ENCODE assay signal across 16 cellular contexts in genomic region chr9:96009223-96009602, GRCh38.
DNase-seq lines count a peak whose midpoint lies in the region; ATAC-seq, FAIRE-seq and TF ChIP-seq lines count a peak whose summit lies in the region.
"Had no signal": no experiment of that assay in that cellular context is flagged by ENCODE, and none has a peak within 500 bp of the region (broad histone marks: within the 10 kb centered on the region; RNA-seq: fewer than 3 reads in every experiment).

No MANE protein-coding gene starts in this region.

- no peak overlapping the region for H3K4me3 ChIP-seq in right atrium auricular region
- no peak overlapping the region for H3K4me3 ChIP-seq in KMS-11 (IDR thresholded peaks at IDR 0.05; ENCODE audit: insufficient read depth, low read depth, low read length)
- H3K4me3 ChIP-seq in K562 = no peak overlapping the region
- H3K4me3 ChIP-seq: adrenal gland, right lobe of liver, uterus had no signal

- TF ChIP-seq POLR2A in K562 (conservative IDR thresholded peaks at IDR 0.05) = no peak

- ATAC-seq in Right ventricle myocardium superior (ENCODE audit: poor library complexity) = peak; percentile 36
- ATAC-seq in K562 = no peak
- ATAC-seq in stimulated activated naive CD8-positive, alpha-beta T cell treated with anti-CD3 and anti-CD28 coated beads, Interleukin-15, amount 100 ng/mL, for 72 hours = peak; percentile 8
- ATAC-seq in HG03460 (IDR thresholded peaks at IDR 0.05; ENCODE audit: unreplicated experiment) = no peak

- H3K27ac Mint-ChIP-seq in stimulated activated naive CD8-positive, alpha-beta T cell treated with anti-CD3 and anti-CD28 coated beads, Interleukin-15, amount 100 ng/mL, for 72 hours = no peak overlapping the region

- no peaks in the 10 kb centered on the region for H3K79me2 ChIP-seq in KMS-11 (ENCODE audit: insufficient read depth, low read depth)
- H3K79me2 ChIP-seq in K562 (ENCODE audit: control insufficient read depth, insufficient read depth, low read length) = no peaks in the 10 kb centered on the region

- H3K4me2 ChIP-seq in KMS-11 = peak overlapping the region; percentile 83
- no peak overlapping the region for H3K4me2 ChIP-seq in K562 (ENCODE audit: insufficient read depth, low read length)

- in situ Hi-C loops in K562 (cut with MboI) = no loop called here

- H3K4me1 ChIP-seq in right atrium auricular region (peaks cover 0 to 16% of the 10 kb centered on the region in 2 donors), KMS-11 (ENCODE audit: low read depth, poor library complexity, severe bottlenecking) (peaks cover 68% of the 10 kb centered on the region), K562 (replicated peaks in 1 of 2; ENCODE audit: control insufficient read depth in 2 of 2, insufficient read depth in 2 of 2, low read length in 2 of 2) (peaks cover 3 to 23% of the 10 kb centered on the region in 2 experiments)
- H3K4me1 ChIP-seq: adrenal gland, uterus had no signal

- H3K9me3 Mint-ChIP-seq in stimulated activated naive CD8-positive, alpha-beta T cell treated with anti-CD3 and anti-CD28 coated beads, Interleukin-15, amount 100 ng/mL, for 72 hours = no peaks in the 10 kb centered on the region

- no peak for TF ChIP-seq EP300 in K562 (IDR thresholded peaks at IDR 0.05; ENCODE audit: low read length)

- H3K9me3 ChIP-seq in right atrium auricular region (no peaks in the 10 kb centered on the region), K562 (replicated peaks; ENCODE audit: control insufficient read depth, insufficient read depth, low read depth, low read length) (no peaks in the 10 kb centered on the region)
- H3K9me3 ChIP-seq: adrenal gland, right lobe of liver, uterus had no signal

- H3K9me1 ChIP-seq in K562 (ENCODE audit: control insufficient read depth, insufficient read depth, low read length) = no peaks in the 10 kb centered on the region

- TF ChIP-seq CTCF in right atrium auricular region (IDR thresholded peaks at IDR 0.05) (no peak), KMS-11 (conservative IDR thresholded peaks at IDR 0.05; ENCODE audit: low read depth, low read length) (no peak), K562 (IDR thresholded peaks at IDR 0.05 in 2 of 3, conservative IDR thresholded peaks at IDR 0.05 in 1 of 3; ENCODE audit: insufficient read depth in 2 of 3, low read depth in 1 of 3, low read length in 3 of 3) (no peak)

- H3K36me3 ChIP-seq in right atrium auricular region (peaks cover 28% of the 10 kb centered on the region), KMS-11 (ENCODE audit: insufficient read depth) (no peaks in the 10 kb centered on the region), K562 (ENCODE audit: control insufficient read depth, insufficient read depth, low read length) (peaks cover 28% of the 10 kb centered on the region; the same call in 2 of the 3 replicates)

- no peak for FAIRE-seq in K562 (lab: Jason Lieb, UNC)
- FAIRE-seq: G401.6, GM12892 had no signal

- H2AFZ ChIP-seq in KMS-11 (ENCODE audit: low read depth) (peak overlapping the region; percentile 45; the same call in 1 of the 2 replicates), K562 (ENCODE audit: low read depth, low read length) (no peak overlapping the region)

- CTCF ChIA-PET in K562 (lab: Yijun Ruan, JAX; ENCODE audit: low intra/inter-chr PET ratio) = no interaction called here

- intact Hi-C loops in Right ventricle myocardium superior (cut with DNase I) = no loop called here
- intact Hi-C loops in K562 (cut with micrococcal nuclease) = no loop called here

- peaks cover 51% of the 10 kb centered on the region for H3K4me1 Mint-ChIP-seq in stimulated activated naive CD8-positive, alpha-beta T cell treated with anti-CD3 and anti-CD28 coated beads, Interleukin-15, amount 100 ng/mL, for 72 hours

- TF ChIP-seq RAD21 in K562 (CRISPR knock-in tag; conservative IDR thresholded peaks at IDR 0.05 in 1 of 2, IDR thresholded peaks at IDR 0.05 in 1 of 2) = no peak

- H3K9ac ChIP-seq in KMS-11 (peak overlapping the region; percentile 51), K562 (ENCODE audit: insufficient read depth in 1 of 2, low read depth in 2 of 2, low read length in 2 of 2) (no peak overlapping the region)

- no TSS peak for BruUV-seq in K562 (replicated peaks; lab: Mats Ljungman, UMichigan)

- H3K27ac ChIP-seq in right atrium auricular region (no peak overlapping the region), KMS-11 (peak overlapping the region; percentile 88), K562 (ENCODE audit: extremely low read depth, low read depth, low read length) (no peak overlapping the region; the same call in 2 of the 3 replicates)
- H3K27ac ChIP-seq: adrenal gland, uterus had no signal

- DNase-seq in Right ventricle myocardium superior (no peak), right atrium auricular region (ENCODE audit: low spot score) (no peak), K562 (ENCODE audit: extremely low read depth in 1 of 4, low spot score in 3 of 4) (no peak), AG08396 (ENCODE audit: low spot score) (no peak)
- no peak for DNase-seq in stimulated activated naive CD8-positive, alpha-beta T cell treated with anti-CD3 and anti-CD28 coated beads, Interleukin-15, amount 100 ng/mL, for 72 hours
- no peak for DNase-seq in stimulated activated CD4-positive, alpha-beta T cell treated with anti-CD3 and anti-CD28 coated beads, Interleukin-2, amount 100 ng/mL, for 48 hours
- DNase-seq: activated CD4-positive, CD25-positive, alpha-beta regulatory T cell; adrenal gland; HCEC 1CT; NCI-H526; uterus had no signal

- no peaks in the 10 kb centered on the region for H4K20me1 ChIP-seq in KMS-11 (ENCODE audit: insufficient read depth)
- no peaks in the 10 kb centered on the region for H4K20me1 ChIP-seq in K562 (replicated peaks; ENCODE audit: control insufficient read depth, insufficient read depth, low read length)

- POLR2A ChIA-PET in K562 (lab: Yijun Ruan, JAX) = no interaction called here

- H3K4me3 Mint-ChIP-seq in stimulated activated naive CD8-positive, alpha-beta T cell treated with anti-CD3 and anti-CD28 coated beads, Interleukin-15, amount 100 ng/mL, for 72 hours = peak overlapping the region in 1 of 2 donors; percentile 18

- H3K27me3 ChIP-seq in right atrium auricular region = no peaks in the 10 kb centered on the region
- no peaks in the 10 kb centered on the region for H3K27me3 ChIP-seq in KMS-11 (ENCODE audit: insufficient read depth, low read depth)
- H3K27me3 ChIP-seq in K562 (ENCODE audit: control insufficient read depth in 2 of 2, insufficient read depth in 2 of 2, low read length in 2 of 2) = no peaks in the 10 kb centered on the region
- H3K27me3 ChIP-seq: adrenal gland, right lobe of liver, uterus had no signal

- WGBS in K562 (ENCODE audit: insufficient coverage, low coverage, missing lambda C conversion rate) = 80% methylated on average over 2 of the region's 2 CpGs

- H3K27me3 Mint-ChIP-seq in stimulated activated naive CD8-positive, alpha-beta T cell treated with anti-CD3 and anti-CD28 coated beads, Interleukin-15, amount 100 ng/mL, for 72 hours = no peaks in the 10 kb centered on the region

TF ChIP-seq in K562, 482 proteins besides CTCF, POLR2A, EP300 and RAD21:
- TF ChIP-seq ZZZ3 (IDR thresholded peaks at IDR 0.05) (no peak), SLC30A9 (CRISPR knock-in tag; IDR thresholded peaks at IDR 0.05) (no peak), XRCC5 (IDR thresholded peaks at IDR 0.05; ENCODE audit: low read depth, low read length) (no peak), ESRRB (CRISPR knock-in tag; IDR thresholded peaks at IDR 0.05; ENCODE audit: borderline replicate concordance) (no peak), PURB (CRISPR knock-in tag; IDR thresholded peaks at IDR 0.05; ENCODE audit: low read depth) (no peak), TFE3 (CRISPR knock-in tag; IDR thresholded peaks at IDR 0.05) (peak; percentile 81), NFE2L1 (tag; IDR thresholded peaks at IDR 0.05; ENCODE audit: borderline replicate concordance, low read depth) (no peak), NR1H2 (CRISPR knock-in tag; IDR thresholded peaks at IDR 0.05) (no peak)

Comparison
In these comparisons a context has a peak if more than half of its experiments do, and no peak if none do; other contexts are left out.
1. ATAC-seq: peak in Right ventricle myocardium superior (single experiment) and stimulated activated naive CD8-positive, alpha-beta T cell treated with anti-CD3 and anti-CD28 coated beads, Interleukin-15, amount 100 ng/mL, for 72 hours (single experiment); none in K562 (single experiment) and HG03460 (single experiment).